17 cellular contexts compared by ENCODE assay signal in genomic region chrX:57070185-57070984, GRCh38.
"Had no signal": no experiment of that assay in that cellular context is flagged by ENCODE, and none has a peak within 500 bp of the region (broad histone marks: within the 10 kb centered on the region; RNA-seq: fewer than 3 reads in every experiment).

No MANE protein-coding gene starts in this region.

- DNase-seq: activated CD4-positive, alpha-beta T cell treated with anti-CD3 and anti-CD28 coated beads for 4 hours; activated CD8-positive, alpha-beta memory T cell treated with anti-CD3 and anti-CD28 coated beads, Interleukin-2, amount 50 U/mL, for 4 hours; activated CD8-positive, alpha-beta T cell treated with anti-CD3 and anti-CD28 coated beads for 36 hours; activated T-cell treated with anti-CD3 and anti-CD28 coated beads, Interleukin-2, amount 50 U/mL, for 1 hour; KG1; NCI-H1048; NCI-H146; NCI-H187 treated with DMSO at 0.1 percent for 48 hours; NCI-H2081 treated with DMSO at 0.1 percent for 48 hours; NCI-H2171; NCI-H2227 treated with DMSO at 0.1 percent for 48 hours; NCI-H526 treated with DMSO at 0.1 percent for 48 hours; NCI-H82; SIG-M5; T-helper 1 cell; WERI-Rb-1 had no signal

- H3K9me3 ChIP-seq: breast epithelium had no signal

- H3K4me3 ChIP-seq: breast epithelium had no signal

- H3K27ac ChIP-seq: breast epithelium, WERI-Rb-1 had no signal

- H3K4me1 ChIP-seq: breast epithelium had no signal

- H3K36me3 ChIP-seq: breast epithelium, WERI-Rb-1 had no signal
